In genomic region chr2:130769343-130769907, GRCh38 we compare ENCODE assay signal across 20 cellular contexts. TPM values are rescaled to one million over a fixed set of nuclear protein-coding genes. Genes with fewer than 3 reads are reported as not detected.
A peak's percentile ranks its signal among the peaks of the same experiment; 100 is the strongest.
DNase-seq lines count a peak whose midpoint lies in the region; ATAC-seq and TF ChIP-seq lines count a peak whose summit lies in the region.
"Had no signal": no experiment of that assay in that cellular context is flagged by ENCODE, and none has a peak within 500 bp of the region (broad histone marks: within the 10 kb centered on the region; RNA-seq: fewer than 3 reads in every experiment).

No MANE protein-coding gene starts in this region.

- no peaks in the 10 kb centered on the region for H3F3A ChIP-seq in GM23338 (replicated peaks; ENCODE audit: low read depth)

- WGBS in esophagus muscularis mucosa, result 71% methylated on average over 7 of the region's 7 CpGs
- 74 to 85% (median 75%) methylated on average over 7 of the region's 7 CpGs for WGBS in spleen, 5 donors

- POLR2A ChIA-PET in activated CD4-positive, alpha-beta memory T cell treated with anti-CD3 and anti-CD28 coated beads, Interleukin-2, amount 10 ng/mL, durations not matched to agents 7 days and 5 days (lab: Charles Lee), result no interaction called here

- ATAC-seq in GM23338 (no peak), GM21515 (IDR thresholded peaks at IDR 0.05; ENCODE audit: unreplicated experiment) (no peak), GM18519 (IDR thresholded peaks at IDR 0.05; ENCODE audit: low FRiP score, unreplicated experiment) (no peak)

- peak overlapping the region; percentile 59 for H2AFZ ChIP-seq in GM23338

- H3K36me3 Mint-ChIP-seq in GM23338 (ENCODE audit: low read depth), result no peaks in the 10 kb centered on the region
- no peaks in the 10 kb centered on the region for H3K36me3 Mint-ChIP-seq in activated CD4-positive, alpha-beta memory T cell treated with anti-CD3 and anti-CD28 coated beads, Interleukin-2, amount 10 ng/mL, durations not matched to agents 7 days and 5 days (ENCODE audit: low read depth)
- H3K36me3 Mint-ChIP-seq: CD4-positive, alpha-beta memory T cell had no signal

- TF ChIP-seq EP300 in esophagus muscularis mucosa (IDR thresholded peaks at IDR 0.05), result no peak

- H3K9me3 ChIP-seq in esophagus muscularis mucosa (no peaks in the 10 kb centered on the region), spleen (peaks cover 0 to 10% (median 0%) of the 10 kb centered on the region in 8 donors)

- no peaks in the 10 kb centered on the region for H4K20me1 ChIP-seq in GM23338 (replicated peaks; ENCODE audit: insufficient read depth)

- H3K79me2 ChIP-seq in GM23338 (replicated peaks; ENCODE audit: insufficient read depth), result no peaks in the 10 kb centered on the region

- no peaks in the 10 kb centered on the region for H3K9me2 ChIP-seq in GM23338 (ENCODE audit: insufficient read depth)

- H3K36me3 ChIP-seq in GM23338 (ENCODE audit: insufficient read depth) (no peaks in the 10 kb centered on the region), esophagus muscularis mucosa (no peaks in the 10 kb centered on the region), spleen (no peaks in the 10 kb centered on the region)

- peaks cover 7% of the 10 kb centered on the region; the same call in 2 of the 3 replicates for H3K9me3 Mint-ChIP-seq in GM23338
- no peaks in the 10 kb centered on the region for H3K9me3 Mint-ChIP-seq in activated CD4-positive, alpha-beta memory T cell treated with anti-CD3 and anti-CD28 coated beads, Interleukin-2, amount 10 ng/mL, durations not matched to agents 7 days and 5 days

- intact Hi-C loops in esophagus muscularis mucosa (cut with DNase I), result no loop called here
- intact Hi-C loops in spleen (cut with DNase I; ENCODE audit: low total_unique reads), result no loop called here

- CTCF ChIA-PET in activated CD4-positive, alpha-beta memory T cell treated with anti-CD3 and anti-CD28 coated beads, Interleukin-2, amount 10 ng/mL, durations not matched to agents 7 days and 5 days (lab: Charles Lee), result no interaction called here

- no peak overlapping the region for H3K4me3 Mint-ChIP-seq in GM23338
- H3K4me3 Mint-ChIP-seq in activated CD4-positive, alpha-beta memory T cell treated with anti-CD3 and anti-CD28 coated beads, Interleukin-2, amount 10 ng/mL, durations not matched to agents 7 days and 5 days, result no peak overlapping the region
- H3K4me3 Mint-ChIP-seq: CD4-positive, alpha-beta memory T cell had no signal

- H3K27ac ChIP-seq in GM23338 (ENCODE audit: low read depth) (no peak overlapping the region), esophagus muscularis mucosa (replicated peaks in 1 of 4) (no peak overlapping the region), spleen (no peak overlapping the region)

- TF ChIP-seq CTCF in GM23338 (conservative IDR thresholded peaks at IDR 0.05; ENCODE audit: low read depth in 2 of 2) (no peak), esophagus muscularis mucosa (IDR thresholded peaks at IDR 0.05) (no peak), spleen (IDR thresholded peaks at IDR 0.05 in 8 of 11, conservative IDR thresholded peaks at IDR 0.05 in 3 of 11) (no peak)

- no peak for TF ChIP-seq POLR2A in esophagus muscularis mucosa (IDR thresholded peaks at IDR 0.05; ENCODE audit: low read depth)
- TF ChIP-seq POLR2A in spleen (IDR thresholded peaks at IDR 0.05), result no peak

- DNase-seq in GM23338 (ENCODE audit: low spot score) (no peak), esophagus muscularis mucosa (ENCODE audit: extremely low spot score) (peak; percentile 89), mesenteric fat pad (ENCODE audit: low spot score) (peak; percentile 30), spleen (peak; percentile 19)
- DNase-seq in activated CD4-positive, alpha-beta memory T cell treated with anti-CD3 and anti-CD28 coated beads, Interleukin-2, amount 10 ng/mL, durations not matched to agents 7 days and 5 days, result no peak
- DNase-seq: C1 segment of cervical spinal cord; Calu3; CD4-positive, alpha-beta memory T cell; COR-L47; DMS53; DMS79 treated with DMSO at 0.1 percent for 48 hours; H7; HCEC 1CT had no signal

- no peak overlapping the region for H3K4me2 ChIP-seq in GM23338

- H3K27me3 ChIP-seq in GM23338 (ENCODE audit: insufficient read depth) (no peaks in the 10 kb centered on the region), esophagus muscularis mucosa (peaks cover 0 to 18% (median 0%) of the 10 kb centered on the region in 4 donors), spleen (replicated peaks in 1 of 7) (peaks cover 0 to 23% (median 4%) of the 10 kb centered on the region in 7 donors)

- H3K4me1 ChIP-seq in GM23338 (ENCODE audit: insufficient read depth) (no peaks in the 10 kb centered on the region; the same call in 1 of the 2 replicates), esophagus muscularis mucosa (no peaks in the 10 kb centered on the region), spleen (no peaks in the 10 kb centered on the region)

- H3K27ac Mint-ChIP-seq in GM23338, result no peak overlapping the region
- H3K27ac Mint-ChIP-seq in activated CD4-positive, alpha-beta memory T cell treated with anti-CD3 and anti-CD28 coated beads, Interleukin-2, amount 10 ng/mL, durations not matched to agents 7 days and 5 days, result no peak overlapping the region

- peaks cover 4% of the 10 kb centered on the region; the same call in 2 of the 3 replicates for H3K4me1 Mint-ChIP-seq in GM23338
- no peaks in the 10 kb centered on the region for H3K4me1 Mint-ChIP-seq in activated CD4-positive, alpha-beta memory T cell treated with anti-CD3 and anti-CD28 coated beads, Interleukin-2, amount 10 ng/mL, durations not matched to agents 7 days and 5 days
- H3K4me1 Mint-ChIP-seq: CD4-positive, alpha-beta memory T cell had no signal

- peaks cover 10% of the 10 kb centered on the region for H3K27me3 Mint-ChIP-seq in GM23338 (ENCODE audit: insufficient read depth, low read depth, poor library complexity)
- H3K27me3 Mint-ChIP-seq in activated CD4-positive, alpha-beta memory T cell treated with anti-CD3 and anti-CD28 coated beads, Interleukin-2, amount 10 ng/mL, durations not matched to agents 7 days and 5 days, result peaks cover 3% of the 10 kb centered on the region

- H3K4me3 ChIP-seq in GM23338 (no peak overlapping the region), esophagus muscularis mucosa (no peak overlapping the region), spleen (no peak overlapping the region)

TF ChIP-seq in GM23338, 12 proteins besides CTCF, POLR2A, EP300 and RAD21 (continues in another document):
- TF ChIP-seq JUNB (IDR thresholded peaks at IDR 0.05; ENCODE audit: unreplicated experiment), result no peak
- no peak for TF ChIP-seq NANOG (IDR thresholded peaks at IDR 0.05; ENCODE audit: borderline replicate concordance)
- TF ChIP-seq CREB1 (CRISPR knock-in tag; IDR thresholded peaks at IDR 0.05; ENCODE audit: low read depth), result no peak
- no peak for TF ChIP-seq EZH2phosphoT487 (IDR thresholded peaks at IDR 0.05; ENCODE audit: unreplicated experiment)
- no peak for TF ChIP-seq POLR2AphosphoS5 (IDR thresholded peaks at IDR 0.05; ENCODE audit: low read depth)

RNA-seq across cellular contexts. Expression of gene AMER3, which starts 14.1 kb away (rescaled TPM):
- 0.49 and 0.62 TPM in 2 replicates for total RNA-seq in GM23338 (2014; rRNA removed; shearing (Covaris generic))
- polyA plus RNA-seq in GM23338 (2016; fragmentation: Nextera tagmentation; extraction: Ambion mirVana) (0.05 TPM in 1 of 2 replicates, not detected in the other), spleen (not detected)
- total RNA-seq in esophagus muscularis mucosa (under 1 TPM in 1 of 4 donors, not detected in 3; 0.06 TPM), mesenteric fat pad (not detected), spleen (not detected)
- total RNA-seq in activated CD4-positive, alpha-beta memory T cell treated with anti-CD3 and anti-CD28 coated beads, Interleukin-2, amount 10 ng/mL, durations not matched to agents 7 days and 5 days, result not detected
- total RNA-seq: A172; A673; Calu3; CD4-positive, alpha-beta memory T cell; Daoy had no signal
- polyA plus RNA-seq: BJ; CD4-positive, alpha-beta memory T cell had no signal

RNA-seq across cellular contexts. Expression of gene GPR148, which starts 40.6 kb away (rescaled TPM):
- not detected in 2 replicates for total RNA-seq in GM23338 (2014; rRNA removed; shearing (Covaris generic))
- polyA plus RNA-seq in GM23338 (2016; fragmentation: Nextera tagmentation; extraction: Ambion mirVana) (0.16 TPM in 1 of 2 replicates, not detected in the other), spleen (not detected)
- total RNA-seq in esophagus muscularis mucosa (not detected), mesenteric fat pad (not detected), spleen (not detected)
- total RNA-seq in activated CD4-positive, alpha-beta memory T cell treated with anti-CD3 and anti-CD28 coated beads, Interleukin-2, amount 10 ng/mL, durations not matched to agents 7 days and 5 days, result not detected
- total RNA-seq: A172; A673; Calu3; CD4-positive, alpha-beta memory T cell; Daoy; H1 had no signal
- polyA plus RNA-seq: BJ; CD4-positive, alpha-beta memory T cell had no signal

Comparison
In these comparisons a context has a peak if more than half of its experiments do, and no peak if none do; other contexts are left out.
1. DNase-seq: peak in esophagus muscularis mucosa (single experiment), mesenteric fat pad (single experiment) and spleen (single experiment); none in GM23338 (single experiment) and activated CD4-positive, alpha-beta memory T cell treated with anti-CD3 and anti-CD28 coated beads, Interleukin-2, amount 10 ng/mL, durations not matched to agents 7 days and 5 days (single experiment).